1 cellular context compared by ENCODE assay signal in the genomic region with DNA sequence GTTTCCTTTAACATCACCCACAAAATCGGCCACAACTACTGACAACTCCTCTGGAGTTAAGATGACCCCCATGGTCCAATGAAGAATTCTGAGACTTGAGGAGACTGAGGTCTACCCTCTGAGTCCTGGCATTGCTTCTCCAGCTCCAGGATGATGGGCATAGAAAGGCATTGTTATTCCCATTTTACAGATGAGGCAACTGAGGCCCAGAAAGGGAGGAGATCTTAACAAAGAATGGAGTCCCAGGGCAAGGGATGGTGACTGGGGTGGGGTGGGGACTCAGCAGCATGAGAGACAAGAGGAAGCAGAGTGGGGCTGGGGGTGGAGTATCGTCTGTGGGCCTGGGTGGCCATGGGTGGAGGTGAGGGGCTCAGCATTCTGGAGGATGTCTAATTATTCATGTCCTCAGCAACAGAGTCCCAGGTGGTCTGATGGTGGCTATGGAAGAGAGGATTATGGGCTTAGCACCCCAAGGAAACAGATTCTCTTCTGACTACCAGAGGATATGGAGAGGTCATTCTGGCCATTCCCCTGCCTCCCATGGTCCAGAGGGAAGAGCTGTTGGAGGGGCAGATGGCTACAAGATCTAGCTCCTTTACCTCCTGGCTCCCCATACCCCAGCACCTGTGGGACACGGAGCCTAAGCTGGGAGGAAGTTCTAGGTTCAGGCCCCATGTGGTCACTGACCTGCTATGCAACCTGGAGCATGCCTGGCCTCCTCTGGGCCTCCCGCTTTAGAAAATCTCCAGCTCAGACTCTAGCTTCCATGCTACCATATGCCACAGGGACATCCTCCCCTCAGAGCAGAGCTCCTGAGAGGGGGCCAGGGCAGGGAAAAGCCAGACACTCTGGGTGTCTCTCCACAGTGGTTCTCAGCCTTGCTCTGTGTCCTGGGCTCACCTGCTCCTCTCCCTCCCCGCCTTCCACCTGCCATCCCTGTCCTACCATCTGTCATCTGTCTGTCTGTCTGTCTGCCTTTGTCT.
A peak's percentile ranks its signal among the peaks of the same experiment; 100 is the strongest.
TF ChIP-seq lines count a peak whose summit lies in the region.

No MANE protein-coding gene starts in this region.

TF ChIP-seq in K562, 482 proteins besides CTCF, POLR2A, EP300 and RAD21 (continued from another document):
- TF ChIP-seq HDAC2 (IDR thresholded peaks at IDR 0.05) = no peak
- TF ChIP-seq HMGN3 (IDR thresholded peaks at IDR 0.05; ENCODE audit: borderline replicate concordance, extremely low read depth, insufficient read length, low read depth, low read length) = no peak
- no peak for TF ChIP-seq GABPB1 (CRISPR knock-in tag; IDR thresholded peaks at IDR 0.05)
- TF ChIP-seq MAFF (IDR thresholded peaks at IDR 0.05; ENCODE audit: low read length) = no peak
- TF ChIP-seq SREBF1 (IDR thresholded peaks at IDR 0.05; ENCODE audit: borderline replicate concordance, low read depth, low read length) = no peak
- no peak for TF ChIP-seq TCFL5 (CRISPR knock-in tag; conservative IDR thresholded peaks at IDR 0.05)
- TF ChIP-seq SMARCA5 (IDR thresholded peaks at IDR 0.05) = peak; percentile 91
- TF ChIP-seq, protein P1, sequence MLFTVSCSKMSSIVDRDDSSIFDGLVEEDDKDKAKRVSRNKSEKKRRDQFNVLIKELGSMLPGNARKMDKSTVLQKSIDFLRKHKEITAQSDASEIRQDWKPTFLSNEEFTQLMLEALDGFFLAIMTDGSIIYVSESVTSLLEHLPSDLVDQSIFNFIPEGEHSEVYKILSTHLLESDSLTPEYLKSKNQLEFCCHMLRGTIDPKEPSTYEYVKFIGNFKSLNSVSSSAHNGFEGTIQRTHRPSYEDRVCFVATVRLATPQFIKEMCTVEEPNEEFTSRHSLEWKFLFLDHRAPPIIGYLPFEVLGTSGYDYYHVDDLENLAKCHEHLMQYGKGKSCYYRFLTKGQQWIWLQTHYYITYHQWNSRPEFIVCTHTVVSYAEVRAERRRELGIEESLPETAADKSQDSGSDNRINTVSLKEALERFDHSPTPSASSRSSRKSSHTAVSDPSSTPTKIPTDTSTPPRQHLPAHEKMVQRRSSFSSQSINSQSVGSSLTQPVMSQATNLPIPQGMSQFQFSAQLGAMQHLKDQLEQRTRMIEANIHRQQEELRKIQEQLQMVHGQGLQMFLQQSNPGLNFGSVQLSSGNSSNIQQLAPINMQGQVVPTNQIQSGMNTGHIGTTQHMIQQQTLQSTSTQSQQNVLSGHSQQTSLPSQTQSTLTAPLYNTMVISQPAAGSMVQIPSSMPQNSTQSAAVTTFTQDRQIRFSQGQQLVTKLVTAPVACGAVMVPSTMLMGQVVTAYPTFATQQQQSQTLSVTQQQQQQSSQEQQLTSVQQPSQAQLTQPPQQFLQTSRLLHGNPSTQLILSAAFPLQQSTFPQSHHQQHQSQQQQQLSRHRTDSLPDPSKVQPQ (CRISPR knock-in tag; IDR thresholded peaks at IDR 0.05; ENCODE audit: borderline replicate concordance) = no peak
- TF ChIP-seq ZNF41 (CRISPR knock-in tag; conservative IDR thresholded peaks at IDR 0.05) = no peak
- TF ChIP-seq FOXA3 (CRISPR knock-in tag; conservative IDR thresholded peaks at IDR 0.05 in 1 of 2, IDR thresholded peaks at IDR 0.05 in 1 of 2) = 0 out of 4 replicates have a peak, but pooled peaks of 1 of the 2 experiments have one; percentile 27
- peak; percentile 27 for TF ChIP-seq MEIS2 (IDR thresholded peaks at IDR 0.05; ENCODE audit: partially characterized antibody)
- TF ChIP-seq NCOA6 (IDR thresholded peaks at IDR 0.05) = no peak
- no peak for TF ChIP-seq EGR1 (conservative IDR thresholded peaks at IDR 0.05)
- TF ChIP-seq PHTF2 (CRISPR knock-in tag; IDR thresholded peaks at IDR 0.05) = no peak
- TF ChIP-seq, protein P2, sequence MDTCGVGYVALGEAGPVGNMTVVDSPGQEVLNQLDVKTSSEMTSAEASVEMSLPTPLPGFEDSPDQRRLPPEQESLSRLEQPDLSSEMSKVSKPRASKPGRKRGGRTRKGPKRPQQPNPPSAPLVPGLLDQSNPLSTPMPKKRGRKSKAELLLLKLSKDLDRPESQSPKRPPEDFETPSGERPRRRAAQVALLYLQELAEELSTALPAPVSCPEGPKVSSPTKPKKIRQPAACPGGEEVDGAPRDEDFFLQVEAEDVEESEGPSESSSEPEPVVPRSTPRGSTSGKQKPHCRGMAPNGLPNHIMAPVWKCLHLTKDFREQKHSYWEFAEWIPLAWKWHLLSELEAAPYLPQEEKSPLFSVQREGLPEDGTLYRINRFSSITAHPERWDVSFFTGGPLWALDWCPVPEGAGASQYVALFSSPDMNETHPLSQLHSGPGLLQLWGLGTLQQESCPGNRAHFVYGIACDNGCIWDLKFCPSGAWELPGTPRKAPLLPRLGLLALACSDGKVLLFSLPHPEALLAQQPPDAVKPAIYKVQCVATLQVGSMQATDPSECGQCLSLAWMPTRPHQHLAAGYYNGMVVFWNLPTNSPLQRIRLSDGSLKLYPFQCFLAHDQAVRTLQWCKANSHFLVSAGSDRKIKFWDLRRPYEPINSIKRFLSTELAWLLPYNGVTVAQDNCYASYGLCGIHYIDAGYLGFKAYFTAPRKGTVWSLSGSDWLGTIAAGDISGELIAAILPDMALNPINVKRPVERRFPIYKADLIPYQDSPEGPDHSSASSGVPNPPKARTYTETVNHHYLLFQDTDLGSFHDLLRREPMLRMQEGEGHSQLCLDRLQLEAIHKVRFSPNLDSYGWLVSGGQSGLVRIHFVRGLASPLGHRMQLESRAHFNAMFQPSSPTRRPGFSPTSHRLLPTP (IDR thresholded peaks at IDR 0.05; ENCODE audit: borderline replicate concordance, extremely low read depth, insufficient read length) = no peak
- TF ChIP-seq, protein P3, sequence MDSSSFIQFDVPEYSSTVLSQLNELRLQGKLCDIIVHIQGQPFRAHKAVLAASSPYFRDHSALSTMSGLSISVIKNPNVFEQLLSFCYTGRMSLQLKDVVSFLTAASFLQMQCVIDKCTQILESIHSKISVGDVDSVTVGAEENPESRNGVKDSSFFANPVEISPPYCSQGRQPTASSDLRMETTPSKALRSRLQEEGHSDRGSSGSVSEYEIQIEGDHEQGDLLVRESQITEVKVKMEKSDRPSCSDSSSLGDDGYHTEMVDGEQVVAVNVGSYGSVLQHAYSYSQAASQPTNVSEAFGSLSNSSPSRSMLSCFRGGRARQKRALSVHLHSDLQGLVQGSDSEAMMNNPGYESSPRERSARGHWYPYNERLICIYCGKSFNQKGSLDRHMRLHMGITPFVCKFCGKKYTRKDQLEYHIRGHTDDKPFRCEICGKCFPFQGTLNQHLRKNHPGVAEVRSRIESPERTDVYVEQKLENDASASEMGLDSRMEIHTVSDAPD (CRISPR knock-in tag; IDR thresholded peaks at IDR 0.05) = no peak
- TF ChIP-seq NR2C1 (IDR thresholded peaks at IDR 0.05) = peak; percentile 77; the same call in 1 of the 2 replicates
- peak; percentile 83 for TF ChIP-seq NR2C1 (tag; IDR thresholded peaks at IDR 0.05)
- peak; percentile 90 for TF ChIP-seq RBM25 (IDR thresholded peaks at IDR 0.05; ENCODE audit: low read depth, low read length, severe bottlenecking)
